ENCODE assay signal across 22 cellular contexts in genomic region chr7:112743811-112744210, GRCh38. TPM values are rescaled to one million over a fixed set of nuclear protein-coding genes. Genes with fewer than 3 reads are reported as not detected.
DNase-seq lines count a peak whose midpoint lies in the region; ATAC-seq and TF ChIP-seq lines count a peak whose summit lies in the region.
"Had no signal": no experiment of that assay in that cellular context is flagged by ENCODE, and none has a peak within 500 bp of the region (broad histone marks: within the 10 kb centered on the region; RNA-seq: fewer than 3 reads in every experiment).

No MANE protein-coding gene starts in this region.

- peaks cover 3% of the 10 kb centered on the region for H3K36me3 Mint-ChIP-seq in glutamatergic neuron (ENCODE audit: unreplicated experiment)

- H3K27ac Mint-ChIP-seq in glutamatergic neuron (ENCODE audit: unreplicated experiment), result no peak overlapping the region
- H3K27ac Mint-ChIP-seq: activated CD4-positive, alpha-beta T cell treated with anti-CD3 and anti-CD28 coated beads, Interleukin-2, amount 10 ng/mL, durations not matched to agents 24 days and 14 days; CD4-positive, alpha-beta memory T cell; natural killer cell treated with Interleukin-12 subunit alpha and Interleukin-12 subunit beta and Interleukin-15 and Interleukin-18, amount 100 ng/mL, for 72 hours; stimulated activated naive B cell treated with anti-CD40 and anti-IgM and Interleukin-4, amounts not matched to agents 10 μg/mL and 1 μg/mL and 100 μg/mL, for 72 hours had no signal

- CTCF ChIA-PET in HEK293T (lab: Yijun Ruan, JAX), result no interaction called here

- no peak for ATAC-seq in GM18502 (IDR thresholded peaks at IDR 0.05; ENCODE audit: poor library complexity, unreplicated experiment)
- ATAC-seq: natural killer cell treated with Interleukin-12 subunit alpha and Interleukin-12 subunit beta and Interleukin-15 and Interleukin-18, amount 100 ng/mL, for 72 hours had no signal

- no peaks in the 10 kb centered on the region for H3K4me1 Mint-ChIP-seq in glutamatergic neuron (ENCODE audit: low read depth, unreplicated experiment)
- H3K4me1 Mint-ChIP-seq: activated CD4-positive, alpha-beta T cell treated with anti-CD3 and anti-CD28 coated beads, Interleukin-2, amount 10 ng/mL, durations not matched to agents 24 days and 14 days; CD4-positive, alpha-beta memory T cell; stimulated activated naive B cell treated with anti-CD40 and anti-IgM and Interleukin-4, amounts not matched to agents 10 μg/mL and 1 μg/mL and 100 μg/mL, for 72 hours had no signal

- H3K9me3 Mint-ChIP-seq in glutamatergic neuron (ENCODE audit: unreplicated experiment), result peaks cover under 1% of the 10 kb centered on the region

- POLR2A ChIA-PET in HEK293T (lab: Yijun Ruan, JAX), result no interaction called here

- no peaks in the 10 kb centered on the region for H3K27me3 Mint-ChIP-seq in glutamatergic neuron (ENCODE audit: unreplicated experiment)

- peak; percentile 29 for DNase-seq in DMS53 (lab: John Stamatoyannopoulos, UW)
- DNase-seq in HEK293T (ENCODE audit: extremely low spot score), result no peak
- DNase-seq in NCI-H774 (lab: John Stamatoyannopoulos, UW), result peak; percentile 3
- peak; percentile 31 for DNase-seq in glutamatergic neuron
- DNase-seq in NCI-H510A (lab: John Stamatoyannopoulos, UW), result no peak
- no peak for DNase-seq in NOMO-1 (lab: John Stamatoyannopoulos, UW; ENCODE audit: unreplicated experiment in 2 of 2)
- DNase-seq in activated gamma-delta T cell treated with Interleukin-2 at 50 U/mL for 16 hours, result no peak
- DNase-seq: activated CD4-positive, alpha-beta T cell treated with anti-CD3 and anti-CD28 coated beads, Interleukin-2, amount 10 ng/mL, durations not matched to agents 24 days and 14 days; activated effector memory CD4-positive, alpha-beta T cell treated with Interleukin-2 at 50 U/mL for 16 hours; brain microvascular endothelial cell; CD4-positive, alpha-beta memory T cell; H7; hypothalamus; IMR-90; MM.1S; NCI-H187 treated with DMSO at 0.1 percent for 48 hours; Peyer's patch; sigmoid colon; stimulated activated naive B cell treated with anti-CD40 and anti-IgM and Interleukin-4, amounts not matched to agents 10 μg/mL and 1 μg/mL and 100 μg/mL, for 72 hours; SW 1271 had no signal

- no peak overlapping the region for H3K4me3 Mint-ChIP-seq in glutamatergic neuron (ENCODE audit: unreplicated experiment)
- H3K4me3 Mint-ChIP-seq: activated CD4-positive, alpha-beta T cell treated with anti-CD3 and anti-CD28 coated beads, Interleukin-2, amount 10 ng/mL, durations not matched to agents 24 days and 14 days; CD4-positive, alpha-beta memory T cell; natural killer cell treated with Interleukin-12 subunit alpha and Interleukin-12 subunit beta and Interleukin-15 and Interleukin-18, amount 100 ng/mL, for 72 hours; stimulated activated naive B cell treated with anti-CD40 and anti-IgM and Interleukin-4, amounts not matched to agents 10 μg/mL and 1 μg/mL and 100 μg/mL, for 72 hours had no signal

- TF ChIP-seq CTCF in glutamatergic neuron (IDR thresholded peaks at IDR 0.05; ENCODE audit: partially characterized antibody, unreplicated experiment), result no peak

TF ChIP-seq in HEK293T, 16 proteins besides CTCF, POLR2A, EP300 and RAD21:
- TF ChIP-seq CTBP1 (IDR thresholded peaks at IDR 0.05; ENCODE audit: borderline replicate concordance) (no peak), ZNF384 (IDR thresholded peaks at IDR 0.05) (0 out of 2 replicates have a peak, but pooled peaks have one; percentile 11), NFRKB (IDR thresholded peaks at IDR 0.05) (no peak)

RNA-seq across cellular contexts. Expression of gene TMEM168, which starts 46.4 kb away (rescaled TPM):
- 13.8 TPM for total RNA-seq in glutamatergic neuron (ENCODE audit: unreplicated experiment)

Comparison
In these comparisons a context has a peak if more than half of its experiments do, and no peak if none do; other contexts are left out.
1. DNase-seq: peak in DMS53 (single experiment), NCI-H774 (single experiment) and glutamatergic neuron (single experiment); none in HEK293T (single experiment), NCI-H510A (single experiment), NOMO-1 (0 of 2) and activated gamma-delta T cell treated with Interleukin-2 at 50 U/mL for 16 hours (single experiment).